In genomic region chr9:34532041-34532440, GRCh38 we compare ENCODE assay signal across 6 cellular contexts. TPM values are rescaled to one million over a fixed set of nuclear protein-coding genes. Genes with fewer than 3 reads are reported as not detected.
"Had no signal": no experiment of that assay in that cellular context is flagged by ENCODE, and none has a peak within 500 bp of the region (broad histone marks: within the 10 kb centered on the region; RNA-seq: fewer than 3 reads in every experiment).

No MANE protein-coding gene starts in this region.

RNA-seq across cellular contexts. Expression of gene ENHO, which starts 9.3 kb away (rescaled TPM):
- total RNA-seq: MCF 10A, PC-9, SJCRH30 had no signal

RNA-seq across cellular contexts. Expression of gene CNTFR, which starts 57.5 kb away (rescaled TPM):
- total RNA-seq: LHCN-M2, MCF 10A, OCI-LY7, PC-9, RPMI7951 had no signal
